1 cellular context compared by ENCODE assay signal in the genomic region with DNA sequence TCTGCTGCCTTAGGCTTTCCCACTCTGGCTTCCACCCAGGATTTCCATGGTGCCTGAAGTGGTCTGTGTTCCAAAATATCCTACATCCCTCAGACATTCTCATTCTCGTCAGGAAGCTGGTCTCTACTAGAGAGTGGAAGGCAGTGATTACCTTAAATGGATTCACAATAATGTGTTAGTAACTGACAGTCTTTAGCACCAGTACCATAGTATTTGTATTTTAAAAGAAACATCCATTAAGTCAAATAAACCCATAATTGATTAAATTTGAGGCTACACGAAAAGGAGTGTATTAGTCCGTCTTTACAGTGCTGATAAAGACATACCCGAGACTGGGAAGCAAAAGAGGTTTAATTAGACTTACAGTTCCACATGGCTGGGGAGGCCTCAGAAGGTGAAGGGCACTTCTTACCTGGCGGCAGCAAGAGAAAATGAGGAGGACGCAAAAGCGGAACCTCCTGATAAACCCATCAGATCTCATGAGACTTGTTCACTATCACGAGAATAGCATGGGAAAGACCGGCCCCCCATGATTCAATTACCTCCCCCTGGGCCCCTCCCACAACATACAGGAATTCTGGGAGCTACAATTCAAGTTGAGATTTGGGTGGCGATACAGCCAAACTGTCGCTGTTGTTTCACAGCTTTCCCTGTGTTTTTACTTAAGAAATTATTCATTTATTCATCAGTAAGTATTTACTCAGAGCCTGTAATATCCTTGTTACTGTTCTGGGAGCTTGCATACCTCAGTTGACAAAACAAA.
TF ChIP-seq lines count a peak whose summit lies in the region.

No MANE protein-coding gene starts in this region.

TF ChIP-seq in K562, 482 proteins besides CTCF, POLR2A, EP300 and RAD21 (continued from another document and continues in another):
- TF ChIP-seq BCLAF1 (IDR thresholded peaks at IDR 0.05; ENCODE audit: borderline replicate concordance in 1 of 2, control insufficient read depth in 1 of 2, low read depth in 2 of 2, low read length in 1 of 2) (0 out of 4 replicates have a peak, but pooled peaks of 1 of the 2 experiments have one; percentile 73), ETS2 (tag; IDR thresholded peaks at IDR 0.05; ENCODE audit: borderline replicate concordance, poor library complexity, severe bottlenecking) (no peak), YBX1 (IDR thresholded peaks at IDR 0.05) (no peak), TAF1 (IDR thresholded peaks at IDR 0.05; ENCODE audit: control insufficient read depth, extremely low read depth, insufficient read depth, low read length, severe bottlenecking) (peak; percentile 98), BRCA1 (IDR thresholded peaks at IDR 0.05) (no peak), BRCA1 (CRISPR knock-in tag; IDR thresholded peaks at IDR 0.05) (no peak), NFATC3 (IDR thresholded peaks at IDR 0.05) (0 out of 2 replicates have a peak, but pooled peaks have one; percentile 69), ARID3A (IDR thresholded peaks at IDR 0.05; ENCODE audit: borderline replicate concordance, low read depth, low read length) (no peak), DDX20 (tag; IDR thresholded peaks at IDR 0.05; ENCODE audit: low read depth) (no peak), SUPT5H (IDR thresholded peaks at IDR 0.05) (peak; percentile 99), PREB (CRISPR knock-in tag; IDR thresholded peaks at IDR 0.05) (no peak), POLR2G (IDR thresholded peaks at IDR 0.05; ENCODE audit: low read depth, low read length) (peak; percentile 73), NKRF (IDR thresholded peaks at IDR 0.05; ENCODE audit: borderline replicate concordance) (peak; percentile 85; the same call in 1 of the 2 replicates), NCOR1 (IDR thresholded peaks at IDR 0.05) (peak; percentile 45; the same call in 1 of the 2 replicates), SREBF2 (CRISPR knock-in tag; IDR thresholded peaks at IDR 0.05) (0 out of 2 replicates have a peak, but pooled peaks have one; percentile 54), ATF1 (CRISPR knock-in tag; IDR thresholded peaks at IDR 0.05) (no peak), ATF1 (tag; IDR thresholded peaks at IDR 0.05) (peak; percentile 61; the same call in 1 of the 2 replicates), ZNF766 (CRISPR knock-in tag; conservative IDR thresholded peaks at IDR 0.05) (peak; percentile 92), HES1 (IDR thresholded peaks at IDR 0.05; ENCODE audit: low read depth) (no peak), DNMT1 (IDR thresholded peaks at IDR 0.05) (0 out of 2 replicates have a peak, but pooled peaks have one; percentile 73), POLR2H (tag; IDR thresholded peaks at IDR 0.05; ENCODE audit: low read depth) (peak; percentile 99), ELF1 (tag; IDR thresholded peaks at IDR 0.05) (peak; percentile 75), GATA2 (CRISPR knock-in tag; IDR thresholded peaks at IDR 0.05) (peak; percentile 72), THAP12 (CRISPR knock-in tag; IDR thresholded peaks at IDR 0.05) (0 out of 2 replicates have a peak, but pooled peaks have one; percentile 56), KAT7 (CRISPR knock-in tag; IDR thresholded peaks at IDR 0.05; ENCODE audit: borderline replicate concordance) (peak; percentile 87; the same call in 1 of the 2 replicates), MIER1 (IDR thresholded peaks at IDR 0.05; ENCODE audit: low read depth) (0 out of 2 replicates have a peak, but pooled peaks have one; percentile 36), CREM (IDR thresholded peaks at IDR 0.05; ENCODE audit: low read depth) (peak; percentile 42; the same call in 1 of the 2 replicates), ILF3 (IDR thresholded peaks at IDR 0.05; ENCODE audit: borderline replicate concordance) (0 out of 2 replicates have a peak, but pooled peaks have one; percentile 33), HNRNPUL1 (IDR thresholded peaks at IDR 0.05; ENCODE audit: low read length) (0 out of 2 replicates have a peak, but pooled peaks have one; percentile 56), GTF2E2 (tag; IDR thresholded peaks at IDR 0.05) (peak; percentile 97), RBM25 (IDR thresholded peaks at IDR 0.05; ENCODE audit: low read depth, low read length, severe bottlenecking) (peak; percentile 76), PTRF (tag; IDR thresholded peaks at IDR 0.05) (no peak), MTA3 (IDR thresholded peaks at IDR 0.05; ENCODE audit: borderline replicate concordance) (peak; percentile 78)
- TF ChIP-seq, protein P1, sequence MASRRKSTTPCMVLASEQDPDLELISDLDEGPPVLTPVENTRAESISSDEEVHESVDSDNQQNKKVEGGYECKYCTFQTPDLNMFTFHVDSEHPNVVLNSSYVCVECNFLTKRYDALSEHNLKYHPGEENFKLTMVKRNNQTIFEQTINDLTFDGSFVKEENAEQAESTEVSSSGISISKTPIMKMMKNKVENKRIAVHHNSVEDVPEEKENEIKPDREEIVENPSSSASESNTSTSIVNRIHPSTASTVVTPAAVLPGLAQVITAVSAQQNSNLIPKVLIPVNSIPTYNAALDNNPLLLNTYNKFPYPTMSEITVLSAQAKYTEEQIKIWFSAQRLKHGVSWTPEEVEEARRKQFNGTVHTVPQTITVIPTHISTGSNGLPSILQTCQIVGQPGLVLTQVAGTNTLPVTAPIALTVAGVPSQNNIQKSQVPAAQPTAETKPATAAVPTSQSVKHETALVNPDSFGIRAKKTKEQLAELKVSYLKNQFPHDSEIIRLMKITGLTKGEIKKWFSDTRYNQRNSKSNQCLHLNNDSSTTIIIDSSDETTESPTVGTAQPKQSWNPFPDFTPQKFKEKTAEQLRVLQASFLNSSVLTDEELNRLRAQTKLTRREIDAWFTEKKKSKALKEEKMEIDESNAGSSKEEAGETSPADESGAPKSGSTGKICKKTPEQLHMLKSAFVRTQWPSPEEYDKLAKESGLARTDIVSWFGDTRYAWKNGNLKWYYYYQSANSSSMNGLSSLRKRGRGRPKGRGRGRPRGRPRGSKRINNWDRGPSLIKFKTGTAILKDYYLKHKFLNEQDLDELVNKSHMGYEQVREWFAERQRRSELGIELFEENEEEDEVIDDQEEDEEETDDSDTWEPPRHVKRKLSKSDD (conservative IDR thresholded peaks at IDR 0.05; ENCODE audit: low read length): peak; percentile 95
- TF ChIP-seq, protein P2, sequence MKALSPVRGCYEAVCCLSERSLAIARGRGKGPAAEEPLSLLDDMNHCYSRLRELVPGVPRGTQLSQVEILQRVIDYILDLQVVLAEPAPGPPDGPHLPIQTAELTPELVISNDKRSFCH (CRISPR knock-in tag; IDR thresholded peaks at IDR 0.05): no peak
- TF ChIP-seq, protein P2 (tag; IDR thresholded peaks at IDR 0.05): peak; percentile 66; the same call in 1 of the 2 replicates
- TF ChIP-seq, protein P3, sequence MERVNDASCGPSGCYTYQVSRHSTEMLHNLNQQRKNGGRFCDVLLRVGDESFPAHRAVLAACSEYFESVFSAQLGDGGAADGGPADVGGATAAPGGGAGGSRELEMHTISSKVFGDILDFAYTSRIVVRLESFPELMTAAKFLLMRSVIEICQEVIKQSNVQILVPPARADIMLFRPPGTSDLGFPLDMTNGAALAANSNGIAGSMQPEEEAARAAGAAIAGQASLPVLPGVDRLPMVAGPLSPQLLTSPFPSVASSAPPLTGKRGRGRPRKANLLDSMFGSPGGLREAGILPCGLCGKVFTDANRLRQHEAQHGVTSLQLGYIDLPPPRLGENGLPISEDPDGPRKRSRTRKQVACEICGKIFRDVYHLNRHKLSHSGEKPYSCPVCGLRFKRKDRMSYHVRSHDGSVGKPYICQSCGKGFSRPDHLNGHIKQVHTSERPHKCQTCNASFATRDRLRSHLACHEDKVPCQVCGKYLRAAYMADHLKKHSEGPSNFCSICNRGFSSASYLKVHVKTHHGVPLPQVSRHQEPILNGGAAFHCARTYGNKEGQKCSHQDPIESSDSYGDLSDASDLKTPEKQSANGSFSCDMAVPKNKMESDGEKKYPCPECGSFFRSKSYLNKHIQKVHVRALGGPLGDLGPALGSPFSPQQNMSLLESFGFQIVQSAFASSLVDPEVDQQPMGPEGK (CRISPR knock-in tag; IDR thresholded peaks at IDR 0.05; ENCODE audit: borderline replicate concordance): 0 out of 2 replicates have a peak, but pooled peaks have one; percentile 28
- TF ChIP-seq, protein P4, sequence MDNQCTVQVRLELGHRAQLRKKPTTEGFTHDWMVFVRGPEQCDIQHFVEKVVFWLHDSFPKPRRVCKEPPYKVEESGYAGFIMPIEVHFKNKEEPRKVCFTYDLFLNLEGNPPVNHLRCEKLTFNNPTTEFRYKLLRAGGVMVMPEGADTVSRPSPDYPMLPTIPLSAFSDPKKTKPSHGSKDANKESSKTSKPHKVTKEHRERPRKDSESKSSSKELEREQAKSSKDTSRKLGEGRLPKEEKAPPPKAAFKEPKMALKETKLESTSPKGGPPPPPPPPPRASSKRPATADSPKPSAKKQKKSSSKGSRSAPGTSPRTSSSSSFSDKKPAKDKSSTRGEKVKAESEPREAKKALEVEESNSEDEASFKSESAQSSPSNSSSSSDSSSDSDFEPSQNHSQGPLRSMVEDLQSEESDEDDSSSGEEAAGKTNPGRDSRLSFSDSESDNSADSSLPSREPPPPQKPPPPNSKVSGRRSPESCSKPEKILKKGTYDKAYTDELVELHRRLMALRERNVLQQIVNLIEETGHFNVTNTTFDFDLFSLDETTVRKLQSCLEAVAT (IDR thresholded peaks at IDR 0.05): peak; percentile 53 to 86; a peak in 3 of 4 replicates
